In genomic region chr2:133086176-133086575, GRCh38 we compare ENCODE assay signal across 17 cellular contexts.
DNase-seq lines count a peak whose midpoint lies in the region; ATAC-seq and TF ChIP-seq lines count a peak whose summit lies in the region.
"Had no signal": no experiment of that assay in that cellular context is flagged by ENCODE, and none has a peak within 500 bp of the region (broad histone marks: within the 10 kb centered on the region; RNA-seq: fewer than 3 reads in every experiment).

No MANE protein-coding gene starts in this region.

- POLR2A ChIA-PET in A673 (lab: Charles Lee; ENCODE audit: low non-redundant PET): no interaction called here

- H3K27me3 ChIP-seq in A673 (replicated peaks; ENCODE audit: insufficient read depth, low read depth, low read length, poor library complexity) (no peaks in the 10 kb centered on the region), mesendoderm (ENCODE audit: insufficient read depth, low read length, poor library complexity) (no peaks in the 10 kb centered on the region)
- H3K27me3 ChIP-seq: BLaER1 had no signal

- no TSS peak for BruUV-seq in A673 (replicated peaks; lab: Mats Ljungman, UMichigan)

- no peak overlapping the region for H4K8ac ChIP-seq in mesendoderm (ENCODE audit: low read depth, low read length)

- no peaks in the 10 kb centered on the region for H3K9me3 ChIP-seq in A673 (ENCODE audit: low read depth, low read length, poor library complexity, severe bottlenecking)
- no peaks in the 10 kb centered on the region for H3K9me3 ChIP-seq in SK-N-MC (ENCODE audit: low read depth, low read length)
- H3K9me3 ChIP-seq: BLaER1 had no signal

- no peak overlapping the region for H3K4me2 ChIP-seq in mesendoderm (ENCODE audit: low read length)
- H3K4me2 ChIP-seq: BLaER1, GM23338, KMS-11 had no signal

- H3K23ac ChIP-seq in mesendoderm (ENCODE audit: low read length): no peak overlapping the region

- H3K79me1 ChIP-seq in mesendoderm (ENCODE audit: low read length): no peaks in the 10 kb centered on the region

- H2BK15ac ChIP-seq in mesendoderm (replicated peaks; ENCODE audit: low read depth): no peak overlapping the region

- WGBS in mesendoderm (ENCODE audit: extremely low coverage, insufficient coverage, low lambda C conversion rate): no CpG with 5 or more reads among the region's 6 CpGs

- no peak overlapping the region for H2BK120ac ChIP-seq in mesendoderm (ENCODE audit: low read depth, low read length)

- no peak overlapping the region for H2BK5ac ChIP-seq in mesendoderm (ENCODE audit: low read length)

- H3K4me3 ChIP-seq in A673 (ENCODE audit: low read depth, low read length, poor library complexity, severe bottlenecking): no peak overlapping the region
- H3K4me3 ChIP-seq in SK-N-MC: peak overlapping the region; percentile 33
- no peak overlapping the region for H3K4me3 ChIP-seq in mesendoderm (ENCODE audit: low read length)
- H3K4me3 ChIP-seq: BLaER1, GM23338 had no signal

- no peak overlapping the region for H4K5ac ChIP-seq in mesendoderm (ENCODE audit: low read length)

- DNase-seq in A673 (ENCODE audit: low spot score) (peak; percentile 3), HK-2 (ENCODE audit: unreplicated experiment) (peak; percentile 6), SK-N-MC (ENCODE audit: low read depth, low spot score) (no peak), mesendoderm (no peak), T-helper 1 cell (no peak), DMS53 (lab: John Stamatoyannopoulos, UW) (no peak), AG20443 (ENCODE audit: low spot score) (no peak)
- DNase-seq: Calu3; CD8-positive, alpha-beta T cell; DND-41; GDM1; HCEC 1CT had no signal

- H3K4ac ChIP-seq in mesendoderm (ENCODE audit: low read depth, low read length): no peak overlapping the region

- H3K9ac ChIP-seq in SK-N-MC (ENCODE audit: insufficient read length) (no peak overlapping the region), mesendoderm (ENCODE audit: low read length) (no peak overlapping the region)
- H3K9ac ChIP-seq: BLaER1, KMS-11 had no signal

- no peaks in the 10 kb centered on the region for H3K4me1 ChIP-seq in A673 (ENCODE audit: insufficient read depth, low read length, poor library complexity, severe bottlenecking)
- no peaks in the 10 kb centered on the region for H3K4me1 ChIP-seq in mesendoderm (ENCODE audit: control insufficient read depth, low read depth, low read length)
- H3K4me1 ChIP-seq: BLaER1 had no signal

- H3K27ac ChIP-seq in A673 (ENCODE audit: low read depth, low read length, poor library complexity, severe bottlenecking): no peak overlapping the region
- no peak overlapping the region; the same call in 1 of the 2 replicates for H3K27ac ChIP-seq in SK-N-MC
- H3K27ac ChIP-seq in mesendoderm (ENCODE audit: low read depth, low read length): no peak overlapping the region
- H3K27ac ChIP-seq: BLaER1, HL-60, KMS-11 had no signal

- H3K36me3 ChIP-seq in A673 (ENCODE audit: insufficient read depth, low read length, poor library complexity, severe bottlenecking) (no peaks in the 10 kb centered on the region), SK-N-MC (ENCODE audit: insufficient read depth, low read length) (no peaks in the 10 kb centered on the region), mesendoderm (ENCODE audit: control insufficient read depth, insufficient read depth, low read length) (no peaks in the 10 kb centered on the region)
- H3K36me3 ChIP-seq: BLaER1 had no signal

- no peak for TF ChIP-seq CTCF in A673 (conservative IDR thresholded peaks at IDR 0.05; ENCODE audit: low read depth, low read length)

- H3K18ac ChIP-seq in mesendoderm (ENCODE audit: low read length): peak overlapping the region; percentile 28

- no peak overlapping the region for H3K56ac ChIP-seq in mesendoderm (ENCODE audit: low read length)

- intact Hi-C loops in A673 (cut with micrococcal nuclease; ENCODE audit: unreplicated experiment): no loop called here

- no peak for ATAC-seq in HG03175 (IDR thresholded peaks at IDR 0.05; ENCODE audit: unreplicated experiment)
- ATAC-seq: CD8-positive, alpha-beta T cell; GM23338 had no signal

- no peaks in the 10 kb centered on the region for H3K79me2 ChIP-seq in mesendoderm (ENCODE audit: control insufficient read depth, insufficient read depth, low read length)

- CTCF ChIA-PET in A673 (lab: Charles Lee): no interaction called here

- no peak overlapping the region for H2AK5ac ChIP-seq in mesendoderm (ENCODE audit: low read length)

Comparison
In these comparisons a context has a peak if more than half of its experiments do, and no peak if none do; other contexts are left out.
1. DNase-seq: peak in A673 (single experiment) and HK-2 (single experiment); none in SK-N-MC (single experiment), mesendoderm (single experiment), T-helper 1 cell (0 of 5), DMS53 (single experiment) and AG20443 (single experiment).